In genomic region chr6:113999284-113999683, GRCh38 we compare ENCODE assay signal across 22 cellular contexts. TPM values are rescaled to one million over a fixed set of nuclear protein-coding genes. Genes with fewer than 3 reads are reported as not detected.
DNase-seq lines count a peak whose midpoint lies in the region; ATAC-seq and TF ChIP-seq lines count a peak whose summit lies in the region.
"Had no signal": no experiment of that assay in that cellular context is flagged by ENCODE, and none has a peak within 500 bp of the region (broad histone marks: within the 10 kb centered on the region; RNA-seq: fewer than 3 reads in every experiment).

No MANE protein-coding gene starts in this region.

- RAD21 ChIA-PET in HCT116 (lab: Charles Lee; ENCODE audit: low non-redundant PET in 1 of 2, low total read pairs in 2 of 2, uncharacterized antibody in 2 of 2, unreplicated experiment in 2 of 2): no interaction called here

- no peak overlapping the region for H3K27ac ChIP-seq in HCT116 (ENCODE audit: low read depth, low read length)
- peak overlapping the region; percentile 87 for H3K27ac ChIP-seq in cingulate gyrus (ENCODE audit: low read depth, low read length)
- H3K27ac ChIP-seq in substantia nigra (ENCODE audit: low read depth, low read length, poor library complexity, severe bottlenecking): peak overlapping the region; percentile 87
- H3K27ac ChIP-seq: HL-60, SJCRH30 had no signal

- no peaks in the 10 kb centered on the region for H3K36me3 ChIP-seq in HCT116 (ENCODE audit: control insufficient read depth in 1 of 2, insufficient read depth in 2 of 2, low read length in 2 of 2)
- H3K36me3 ChIP-seq: HAP-1 had no signal

- no peak overlapping the region for H3K4me3 ChIP-seq in HCT116 (replicated peaks in 1 of 2; ENCODE audit: low read depth in 1 of 2, low read length in 2 of 2)
- H3K4me3 ChIP-seq: HAP-1, SJCRH30 had no signal

- peaks cover 32% of the 10 kb centered on the region for H3K36me3 Mint-ChIP-seq in mesothelial cell of epicardium

- H3K27me3 ChIP-seq in HCT116 (ENCODE audit: insufficient read depth, low read length): no peaks in the 10 kb centered on the region
- H3K27me3 ChIP-seq: SJCRH30 had no signal

- H4K20me1 ChIP-seq in HCT116 (ENCODE audit: insufficient read depth): no peaks in the 10 kb centered on the region

- no peak overlapping the region for H3K4me3 Mint-ChIP-seq in mesothelial cell of epicardium

- H3K4me2 ChIP-seq in HCT116 (ENCODE audit: low read length): peak overlapping the region; percentile 12; the same call in 1 of the 2 replicates

- no peaks in the 10 kb centered on the region for H3K79me2 ChIP-seq in HCT116 (ENCODE audit: insufficient read depth, low read length)

- no peaks in the 10 kb centered on the region for H3K27me3 Mint-ChIP-seq in mesothelial cell of epicardium (ENCODE audit: low read depth)

- POLR2A ChIA-PET in HCT116 (lab: Charles Lee): no interaction called here

- H3K9ac ChIP-seq in HCT116 (ENCODE audit: low read length): no peak overlapping the region

- DNase-seq in HCT116 (ENCODE audit: low read depth, low spot score) (no peak), mesothelial cell of epicardium (ENCODE audit: low spot score in 2 of 2, unreplicated experiment in 2 of 2) (no peak), substantia nigra (lab: John Stamatoyannopoulos, UW) (no peak), KG1 (lab: John Stamatoyannopoulos, UW) (no peak)
- DNase-seq: 8988T; GOT3; Kasumi-1; MV-4-11; NCI-H1105; NCI-H1436 treated with DMSO at 0.1 percent for 48 hours; NCI-H187 treated with DMSO at 0.1 percent for 48 hours; NCI-H526; NCI-H82; NK-92 treated with Interleukin-12 subunit alpha and Interleukin-12 subunit beta, amount 100 ng/mL, for 24 hours; SJCRH30 had no signal

- BruUV-seq in HCT116 (replicated peaks; lab: Mats Ljungman, UMichigan): no TSS peak

- intact Hi-C loops in HCT116 (cut with micrococcal nuclease): no loop called here

- peak overlapping the region; percentile 23 for H3K27ac Mint-ChIP-seq in mesothelial cell of epicardium

- H3K4me1 Mint-ChIP-seq in mesothelial cell of epicardium: peaks cover 27% of the 10 kb centered on the region

- no peaks in the 10 kb centered on the region for H3K9me3 ChIP-seq in HCT116 (ENCODE audit: control insufficient read depth in 1 of 2, insufficient read depth in 1 of 2, low read depth in 1 of 2, low read length in 2 of 2)
- H3K9me3 ChIP-seq: HAP-1, SJCRH30 had no signal

- no peak for TF ChIP-seq RAD21 in HCT116 (IDR thresholded peaks at IDR 0.05; ENCODE audit: low read depth)

- CTCF ChIA-PET in HCT116 (lab: Charles Lee): no interaction called here

- peaks cover 37 to 57% of the 10 kb centered on the region in 2 experiments for H3K4me1 ChIP-seq in HCT116 (ENCODE audit: control insufficient read depth in 1 of 2, insufficient read depth in 2 of 2, low read length in 2 of 2)

- no peaks in the 10 kb centered on the region for H3K9me2 ChIP-seq in HCT116 (ENCODE audit: insufficient read depth)

- no peak overlapping the region for H2AFZ ChIP-seq in HCT116 (ENCODE audit: low read depth, low read length, poor library complexity, severe bottlenecking)

- ATAC-seq in HCT116 (no peak), GM19035 (IDR thresholded peaks at IDR 0.05; ENCODE audit: unreplicated experiment) (no peak), HG03135 (IDR thresholded peaks at IDR 0.05; ENCODE audit: unreplicated experiment) (no peak), GM21717 (IDR thresholded peaks at IDR 0.05; ENCODE audit: unreplicated experiment) (no peak)
- ATAC-seq: Right ventricle myocardium inferior had no signal

- H3K9me3 Mint-ChIP-seq in mesothelial cell of epicardium: no peaks in the 10 kb centered on the region

- TF ChIP-seq CTCF in HCT116 (IDR thresholded peaks at IDR 0.05 in 2 of 3, conservative IDR thresholded peaks at IDR 0.05 in 1 of 3; ENCODE audit: borderline replicate concordance in 1 of 3, insufficient read depth in 1 of 3, low read depth in 2 of 3, low read length in 2 of 3) (no peak), mesothelial cell of epicardium (IDR thresholded peaks at IDR 0.05; ENCODE audit: unreplicated experiment) (no peak)

- TF ChIP-seq POLR2A in HCT116 (IDR thresholded peaks at IDR 0.05; ENCODE audit: borderline replicate concordance, extremely low read depth, insufficient read depth, insufficient read length): no peak

TF ChIP-seq in HCT116, 20 proteins besides CTCF, POLR2A, EP300 and RAD21:
- no peak for TF ChIP-seq TCF7L2 (IDR thresholded peaks at IDR 0.05; ENCODE audit: borderline replicate concordance, extremely low read depth, insufficient read depth, insufficient read length)
- no peak for TF ChIP-seq ZNF274 (IDR thresholded peaks at IDR 0.05; ENCODE audit: low read depth, low read length)
- TF ChIP-seq REST (IDR thresholded peaks at IDR 0.05; ENCODE audit: low read depth): no peak
- TF ChIP-seq EZH2phosphoT487 (IDR thresholded peaks at IDR 0.05; ENCODE audit: borderline replicate concordance): no peak
- TF ChIP-seq ZBTB33 (IDR thresholded peaks at IDR 0.05; ENCODE audit: extremely low read depth, insufficient replicate concordance, low read length): no peak
- no peak for TF ChIP-seq ATF3 (IDR thresholded peaks at IDR 0.05)
- no peak for TF ChIP-seq CEBPB (IDR thresholded peaks at IDR 0.05; ENCODE audit: low read depth)
- TF ChIP-seq CBX3 (IDR thresholded peaks at IDR 0.05; ENCODE audit: low read depth): no peak
- no peak for TF ChIP-seq ZFX (IDR thresholded peaks at IDR 0.05)
- no peak for TF ChIP-seq EZH2 (IDR thresholded peaks at IDR 0.05)
- no peak for TF ChIP-seq FOSL1 (IDR thresholded peaks at IDR 0.05; ENCODE audit: low read depth)
- no peak for TF ChIP-seq ELF1 (IDR thresholded peaks at IDR 0.05; ENCODE audit: borderline replicate concordance, low read depth)
- no peak for TF ChIP-seq EGR1 (IDR thresholded peaks at IDR 0.05; ENCODE audit: low read depth)
- TF ChIP-seq POLR2AphosphoS5 (IDR thresholded peaks at IDR 0.05; ENCODE audit: low read depth, low read length): no peak
- no peak for TF ChIP-seq MAX (IDR thresholded peaks at IDR 0.05)
- TF ChIP-seq SP1 (IDR thresholded peaks at IDR 0.05; ENCODE audit: low read depth): no peak
- TF ChIP-seq JUND (IDR thresholded peaks at IDR 0.05): no peak

RNA-seq across cellular contexts. Expression of gene HDAC2, which starts 28.3 kb away (rescaled TPM):
- total RNA-seq in HCT116 (2021; ENCODE audit: unreplicated experiment) (153 TPM), mesothelial cell of epicardium (263 to 276 TPM (median 273 TPM) in 3 replicates)
- polyA plus RNA-seq in HCT116 (2012): 106 and 140 TPM in 2 replicates
